Comparison of ENCODE assay signal across 8 cellular contexts in genomic region chr6:1604347-1604990, GRCh38. TPM values are rescaled to one million over a fixed set of nuclear protein-coding genes. Genes with fewer than 3 reads are reported as not detected.
DNase-seq lines count a peak whose midpoint lies in the region; ATAC-seq and TF ChIP-seq lines count a peak whose summit lies in the region.

No MANE protein-coding gene starts in this region.

- H3K9ac ChIP-seq in MM.1S (ENCODE audit: low read length) = no peak overlapping the region

- POLR2A ChIA-PET in CD4-positive, alpha-beta T cell (lab: Charles Lee) = no interaction called here

- peak overlapping the region; percentile 58; the same call in 1 of the 2 replicates for H2AFZ ChIP-seq in MM.1S (ENCODE audit: low read length)

- peak; percentile 77 for ATAC-seq in CD4-positive, alpha-beta T cell (ENCODE audit: poor library complexity)
- ATAC-seq in GM21526 (IDR thresholded peaks at IDR 0.05; ENCODE audit: low FRiP score, unreplicated experiment) (peak; percentile 64), GM18519 (IDR thresholded peaks at IDR 0.05; ENCODE audit: low FRiP score, unreplicated experiment) (no peak)

- no peaks in the 10 kb centered on the region for H3K36me3 Mint-ChIP-seq in CD4-positive, alpha-beta T cell (ENCODE audit: low read depth)

- H3K9me3 Mint-ChIP-seq in CD4-positive, alpha-beta T cell = no peaks in the 10 kb centered on the region

- no peak overlapping the region for H3K4me3 Mint-ChIP-seq in CD4-positive, alpha-beta T cell

- H4K20me1 ChIP-seq in MM.1S (ENCODE audit: insufficient read depth, low read length) = no peaks in the 10 kb centered on the region

- H3K36me3 ChIP-seq in MM.1S (replicated peaks; ENCODE audit: insufficient read depth, low read length) = no peaks in the 10 kb centered on the region

- intact Hi-C loops in CD4-positive, alpha-beta T cell (cut with DNase I, micrococcal nuclease) = loop anchor here (1.0 to 10.0 kb wide), 9 partner anchors 433 to 1030 kb away; no protein-coding TSS in a partner anchor

- no peak overlapping the region for H3K27ac Mint-ChIP-seq in CD4-positive, alpha-beta T cell

- H3K9me2 ChIP-seq in MM.1S (replicated peaks; ENCODE audit: insufficient read depth, low read length) = no peaks in the 10 kb centered on the region

- H3K4me1 Mint-ChIP-seq in CD4-positive, alpha-beta T cell (ENCODE audit: low read depth) = peaks cover 37% of the 10 kb centered on the region

- H3F3A ChIP-seq in MM.1S (ENCODE audit: insufficient read depth, low read length) = no peaks in the 10 kb centered on the region

- no peaks in the 10 kb centered on the region for H3K9me3 ChIP-seq in CD4-positive, alpha-beta T cell (ENCODE audit: control insufficient read depth, low read length)
- no peaks in the 10 kb centered on the region for H3K9me3 ChIP-seq in MM.1S (replicated peaks; ENCODE audit: insufficient read depth, low read length)

- H3K27ac ChIP-seq in CD4-positive, alpha-beta T cell (ENCODE audit: low read depth, low read length) = no peak overlapping the region
- H3K27ac ChIP-seq in MM.1S (ENCODE audit: low read length) = no peak overlapping the region

- DNase-seq in CD4-positive, alpha-beta T cell = peak; percentile 32 to 74 (median 52)
- DNase-seq in MM.1S (peak; percentile 40), cerebellar cortex (ENCODE audit: low spot score) (peak; percentile 44), kidney tubule cell (ENCODE audit: low spot score) (peak; percentile 69)
- peak; percentile 47 to 56 (median 50) for DNase-seq in activated CD4-positive, CD25-positive, alpha-beta regulatory T cell (lab: John Stamatoyannopoulos, UW)
- DNase-seq in stimulated activated CD4-positive, alpha-beta T cell treated with anti-CD3 and anti-CD28 coated beads, Interleukin-2, amount 100 ng/mL, for 4 hours (ENCODE audit: low read depth) = peak; percentile 45

- H3K27me3 ChIP-seq in CD4-positive, alpha-beta T cell (ENCODE audit: control insufficient read depth, insufficient read depth, low read length) = peaks cover 93% of the 10 kb centered on the region
- peaks cover 70% of the 10 kb centered on the region for H3K27me3 ChIP-seq in MM.1S (replicated peaks; ENCODE audit: insufficient read depth, low read length)

- H3K27me3 Mint-ChIP-seq in CD4-positive, alpha-beta T cell = peaks cover 86% of the 10 kb centered on the region

- H3K79me2 ChIP-seq in MM.1S (ENCODE audit: low read length) = no peaks in the 10 kb centered on the region

- no peaks in the 10 kb centered on the region for H3K4me1 ChIP-seq in MM.1S (ENCODE audit: low read length)

- CTCF ChIA-PET in CD4-positive, alpha-beta T cell (lab: Charles Lee) = interaction anchor here (0.8 kb wide), 1 partner anchor 749 kb away, joined by 3 read pairs; no protein-coding TSS in a partner anchor

- peak overlapping the region; percentile 40; the same call in 1 of the 2 replicates for H3K4me3 ChIP-seq in MM.1S (ENCODE audit: low read length)

- H3K4me2 ChIP-seq in MM.1S (ENCODE audit: low read depth, low read length) = peak overlapping the region; percentile 81; the same call in 1 of the 2 replicates

- TF ChIP-seq CTCF in CD4-positive, alpha-beta T cell (IDR thresholded peaks at IDR 0.05) = peak; percentile 94
- peak; percentile 79 for TF ChIP-seq CTCF in MM.1S (IDR thresholded peaks at IDR 0.05; ENCODE audit: low read length)

RNA-seq across cellular contexts. Expression of gene FOXC1, which starts 5.2 kb away (rescaled TPM):
- not detected for total RNA-seq in CD4-positive, alpha-beta T cell
